8 cellular contexts compared by ENCODE assay signal in genomic region chr2:25279091-25279651, GRCh38.
DNase-seq lines count a peak whose midpoint lies in the region; ATAC-seq, FAIRE-seq and TF ChIP-seq lines count a peak whose summit lies in the region.

No MANE protein-coding gene starts in this region.

- H3K9me3 ChIP-seq in kidney (ENCODE audit: control insufficient read depth in 1 of 2, low read length in 2 of 2) (no peaks in the 10 kb centered on the region), suprapubic skin (no peaks in the 10 kb centered on the region), small intestine (ENCODE audit: control insufficient read depth, low read depth) (no peaks in the 10 kb centered on the region)

- H3K36me3 ChIP-seq in kidney (ENCODE audit: control insufficient read depth in 1 of 2, insufficient read depth in 2 of 2, low read length in 2 of 2) (peaks cover 9 to 10% of the 10 kb centered on the region in 2 donors), suprapubic skin (peaks cover 12% of the 10 kb centered on the region), small intestine (ENCODE audit: control insufficient read depth in 2 of 2, insufficient read depth in 2 of 2, low read length in 2 of 2) (peaks cover 0 to 2% of the 10 kb centered on the region in 2 donors)

- FAIRE-seq in kidney (lab: Jason Lieb, UNC) (no peak), small intestine (lab: Jason Lieb, UNC) (no peak)

- H3K9ac ChIP-seq in kidney (ENCODE audit: low read length in 2 of 2), result peak overlapping the region in 1 of 2 donors; percentile 48

- H3K36me3 Mint-ChIP-seq in activated CD8-positive, alpha-beta T cell treated with anti-CD3 and anti-CD28 coated beads, Interleukin-2, amount 10 ng/mL, durations not matched to agents 7 days and 5 days (ENCODE audit: low read depth), result peaks cover 55% of the 10 kb centered on the region

- TF ChIP-seq EP300 in suprapubic skin (IDR thresholded peaks at IDR 0.05), result no peak

- WGBS in suprapubic skin, result 21% methylated on average over 12 of the region's 12 CpGs
- WGBS in small intestine, 3 donors, result 56 to 79% (median 76%) methylated on average over 12 of the region's 12 CpGs

- H3K4me1 Mint-ChIP-seq in activated CD8-positive, alpha-beta T cell treated with anti-CD3 and anti-CD28 coated beads, Interleukin-2, amount 10 ng/mL, durations not matched to agents 7 days and 5 days (ENCODE audit: low read depth), result peaks cover 68% of the 10 kb centered on the region

- POLR2A ChIA-PET in activated CD8-positive, alpha-beta T cell treated with anti-CD3 and anti-CD28 coated beads, Interleukin-2, amount 10 ng/mL, durations not matched to agents 7 days and 5 days (lab: Charles Lee), result interaction anchor here (0.5 to 4.2 kb wide), 7 partner anchors 11 to 83 kb away, joined by 3 to 49 read pairs (median 4); no protein-coding TSS in a partner anchor

- H3K4me3 ChIP-seq in kidney (ENCODE audit: low read length in 2 of 2) (no peak overlapping the region), suprapubic skin (no peak overlapping the region), small intestine (ENCODE audit: low read depth in 1 of 2, low read length in 2 of 2) (no peak overlapping the region)

- no peaks in the 10 kb centered on the region for H3K9me3 Mint-ChIP-seq in activated CD8-positive, alpha-beta T cell treated with anti-CD3 and anti-CD28 coated beads, Interleukin-2, amount 10 ng/mL, durations not matched to agents 7 days and 5 days (ENCODE audit: insufficient read depth)

- DNase-seq in GM03348 (ENCODE audit: low spot score), result peak; percentile 27
- peak; percentile 54 for DNase-seq in activated CD8-positive, alpha-beta T cell treated with anti-CD3 and anti-CD28 coated beads, Interleukin-2, amount 10 ng/mL, durations not matched to agents 7 days and 5 days
- DNase-seq in kidney, result peak; percentile 83
- DNase-seq in suprapubic skin (ENCODE audit: low spot score in 2 of 2), result peak; percentile 85 to 86
- no peak for DNase-seq in NCI-H748 treated with DMSO at 0.1 percent for 48 hours (lab: John Stamatoyannopoulos, UW)
- no peak for DNase-seq in small intestine

- TF ChIP-seq CTCF in kidney (IDR thresholded peaks at IDR 0.05; ENCODE audit: borderline replicate concordance, extremely low read depth, insufficient read depth), result no peak
- no peak for TF ChIP-seq CTCF in suprapubic skin (IDR thresholded peaks at IDR 0.05)

- peak overlapping the region; percentile 34 for H3K4me3 Mint-ChIP-seq in activated CD8-positive, alpha-beta T cell treated with anti-CD3 and anti-CD28 coated beads, Interleukin-2, amount 10 ng/mL, durations not matched to agents 7 days and 5 days

- TF ChIP-seq POLR2A in suprapubic skin (IDR thresholded peaks at IDR 0.05), result no peak

- H3K4me1 ChIP-seq in kidney (ENCODE audit: control insufficient read depth in 1 of 2, insufficient read depth in 1 of 2, low read depth in 1 of 2, low read length in 2 of 2), result peaks cover 8 to 16% of the 10 kb centered on the region in 2 donors
- H3K4me1 ChIP-seq in suprapubic skin, result peaks cover 69% of the 10 kb centered on the region
- H3K4me1 ChIP-seq in small intestine (ENCODE audit: control insufficient read depth in 2 of 2, insufficient read depth in 1 of 2, low read depth in 1 of 2, low read length in 1 of 2), result no peaks in the 10 kb centered on the region

- peak overlapping the region in 1 of 2 donors; percentile 55 for H3K27ac ChIP-seq in kidney (ENCODE audit: low read depth in 2 of 2, low read length in 2 of 2)
- H3K27ac ChIP-seq in suprapubic skin, result peak overlapping the region; percentile 39
- peak overlapping the region in 1 of 2 donors; percentile 70 for H3K27ac ChIP-seq in small intestine (ENCODE audit: low read depth in 1 of 2, low read length in 1 of 2)

- peak; percentile 77 for ATAC-seq in GM19467 (IDR thresholded peaks at IDR 0.05; ENCODE audit: unreplicated experiment)
- peak; percentile 61 for ATAC-seq in HG03558 (IDR thresholded peaks at IDR 0.05; ENCODE audit: extremely low read depth, unreplicated experiment)
- ATAC-seq in activated CD8-positive, alpha-beta T cell treated with anti-CD3 and anti-CD28 coated beads, Interleukin-2, amount 10 ng/mL, durations not matched to agents 7 days and 5 days, result no peak

- no peaks in the 10 kb centered on the region for H3K27me3 Mint-ChIP-seq in activated CD8-positive, alpha-beta T cell treated with anti-CD3 and anti-CD28 coated beads, Interleukin-2, amount 10 ng/mL, durations not matched to agents 7 days and 5 days (ENCODE audit: low read depth)

- CTCF ChIA-PET in activated CD8-positive, alpha-beta T cell treated with anti-CD3 and anti-CD28 coated beads, Interleukin-2, amount 10 ng/mL, durations not matched to agents 7 days and 5 days (lab: Charles Lee), result interaction anchor here (0.6 to 4.8 kb wide), 10 partner anchors 7 to 288 kb away, joined by 3 to 62 read pairs (median 4); no protein-coding TSS in a partner anchor

- H3K27me3 ChIP-seq in suprapubic skin, result no peaks in the 10 kb centered on the region
- no peaks in the 10 kb centered on the region for H3K27me3 ChIP-seq in small intestine (ENCODE audit: control insufficient read depth in 2 of 2, insufficient read depth in 2 of 2, low read length in 2 of 2)

- peak overlapping the region; percentile 96 for H3K27ac Mint-ChIP-seq in activated CD8-positive, alpha-beta T cell treated with anti-CD3 and anti-CD28 coated beads, Interleukin-2, amount 10 ng/mL, durations not matched to agents 7 days and 5 days

- intact Hi-C loops in kidney (cut with DNase I), result no loop called here

Comparison
In these comparisons a context has a peak if more than half of its experiments do, and no peak if none do; other contexts are left out.
1. DNase-seq: peak in GM03348 (single experiment), activated CD8-positive, alpha-beta T cell treated with anti-CD3 and anti-CD28 coated beads, Interleukin-2, amount 10 ng/mL, durations not matched to agents 7 days and 5 days (single experiment), kidney (single experiment) and suprapubic skin (2 of 2); none in NCI-H748 treated with DMSO at 0.1 percent for 48 hours (single experiment) and small intestine (single experiment).